In genomic region chr3:156360992-156361391, GRCh38 we compare ENCODE assay signal across 23 cellular contexts.
A peak's percentile ranks its signal among the peaks of the same experiment; 100 is the strongest.
DNase-seq lines count a peak whose midpoint lies in the region; ATAC-seq and TF ChIP-seq lines count a peak whose summit lies in the region.
"Had no signal": no experiment of that assay in that cellular context is flagged by ENCODE, and none has a peak within 500 bp of the region (broad histone marks: within the 10 kb centered on the region; RNA-seq: fewer than 3 reads in every experiment).

No MANE protein-coding gene starts in this region.

- no peak overlapping the region for H3K4me2 ChIP-seq in neural progenitor cell
- H3K4me2 ChIP-seq: A549, PC-9, SK-N-SH had no signal

- no peaks in the 10 kb centered on the region for H3K36me3 Mint-ChIP-seq in neural progenitor cell
- H3K36me3 Mint-ChIP-seq: CD4-positive, alpha-beta memory T cell had no signal

- H3K4me3 Mint-ChIP-seq in neural progenitor cell, result no peak overlapping the region
- H3K4me3 Mint-ChIP-seq: CD4-positive, alpha-beta memory T cell; H9; HFFc6 had no signal

- intact Hi-C loops in testis (cut with DNase I; ENCODE audit: low total_unique reads), result no loop called here

- TF ChIP-seq CTCF in BE2C (IDR thresholded peaks at IDR 0.05; ENCODE audit: low read depth, low read length) (no peak), neural progenitor cell (IDR thresholded peaks at IDR 0.05) (no peak), testis (IDR thresholded peaks at IDR 0.05) (no peak)

- no peaks in the 10 kb centered on the region for H3K27me3 ChIP-seq in BE2C
- H3K27me3 ChIP-seq in H7 (ENCODE audit: control insufficient read depth, insufficient read depth, low read length), result no peaks in the 10 kb centered on the region
- no peaks in the 10 kb centered on the region for H3K27me3 ChIP-seq in neural progenitor cell
- no peaks in the 10 kb centered on the region for H3K27me3 ChIP-seq in testis

- H3K4me1 Mint-ChIP-seq in neural progenitor cell, result no peaks in the 10 kb centered on the region
- H3K4me1 Mint-ChIP-seq: CD4-positive, alpha-beta memory T cell had no signal

- DNase-seq in BE2C (peak; percentile 42), H7 (peak; percentile 6), SK-N-DZ (ENCODE audit: low spot score) (peak; percentile 80), neural progenitor cell (ENCODE audit: low spot score) (no peak), testis (no peak), mesenteric fat pad (ENCODE audit: low spot score) (no peak)
- DNase-seq: Caco-2; CD4-positive, alpha-beta memory T cell; DMS153; H9; HFFc6; KBM-7; NCI-H1092 treated with DMSO at 0.1 percent for 48 hours; NCI-H1436 treated with DMSO at 0.1 percent for 48 hours; NCI-H2029; NCI-H446; PC-9; RPMI8226; SHP77; SK-N-SH; T-helper 2 cell had no signal

- 67 to 71% methylated on average over 5 of the region's 5 CpGs for WGBS in testis, 2 donors

- ATAC-seq in HG03135 (IDR thresholded peaks at IDR 0.05; ENCODE audit: unreplicated experiment), result no peak

- H3K4me1 ChIP-seq in BE2C (peaks cover 27% of the 10 kb centered on the region), neural progenitor cell (peaks cover 22% of the 10 kb centered on the region), testis (no peaks in the 10 kb centered on the region)
- H3K4me1 ChIP-seq: A549, Caco-2 had no signal

- H3K9ac ChIP-seq in neural progenitor cell, result no peak overlapping the region
- H3K9ac ChIP-seq: SK-N-SH had no signal

- H3K4me3 ChIP-seq in BE2C (ENCODE audit: low read depth, low read length) (no peak overlapping the region), H7 (ENCODE audit: insufficient read depth, low read depth, low read length) (no peak overlapping the region), neural progenitor cell (no peak overlapping the region), testis (no peak overlapping the region)
- H3K4me3 ChIP-seq: A549, PC-9 had no signal

- H3K9me3 Mint-ChIP-seq in neural progenitor cell, result no peaks in the 10 kb centered on the region
- H3K9me3 Mint-ChIP-seq: H9, HFFc6 had no signal

- no peaks in the 10 kb centered on the region for H4K20me1 ChIP-seq in neural progenitor cell (ENCODE audit: low read depth)

- no peak overlapping the region for H3K27ac ChIP-seq in neural progenitor cell
- H3K27ac ChIP-seq in testis, result no peak overlapping the region
- H3K27ac ChIP-seq: A549, PC-9 had no signal

- H3K27me3 Mint-ChIP-seq in neural progenitor cell (ENCODE audit: insufficient read depth, low read depth), result peaks cover 2% of the 10 kb centered on the region

- H2AFZ ChIP-seq in neural progenitor cell (replicated peaks), result peak overlapping the region; percentile 72
- H2AFZ ChIP-seq: PC-9 had no signal

- H3F3A ChIP-seq in neural progenitor cell (ENCODE audit: low read depth), result no peaks in the 10 kb centered on the region

- no peak for TF ChIP-seq POLR2A in testis (IDR thresholded peaks at IDR 0.05)

- H3K27ac Mint-ChIP-seq in neural progenitor cell, result peak overlapping the region; percentile 34
- H3K27ac Mint-ChIP-seq: CD4-positive, alpha-beta memory T cell; H9; HFFc6 had no signal

- H3K79me2 ChIP-seq in neural progenitor cell (ENCODE audit: low read depth), result no peaks in the 10 kb centered on the region

- H3K36me3 ChIP-seq in BE2C (no peaks in the 10 kb centered on the region), H7 (replicated peaks; ENCODE audit: control insufficient read depth, insufficient read depth, low read length) (no peaks in the 10 kb centered on the region), neural progenitor cell (no peaks in the 10 kb centered on the region), testis (ENCODE audit: low read depth, missing control alignments) (no peaks in the 10 kb centered on the region)

- no peaks in the 10 kb centered on the region for H3K9me3 ChIP-seq in BE2C
- H3K9me3 ChIP-seq in neural progenitor cell (ENCODE audit: low read depth), result no peaks in the 10 kb centered on the region
- no peaks in the 10 kb centered on the region for H3K9me3 ChIP-seq in testis
- H3K9me3 ChIP-seq: A549, Caco-2, SK-N-SH had no signal

Comparison
In these comparisons a context has a peak if more than half of its experiments do, and no peak if none do; other contexts are left out.
1. DNase-seq: peak in BE2C (single experiment), H7 (single experiment) and SK-N-DZ (single experiment); none in neural progenitor cell (single experiment), testis (single experiment) and mesenteric fat pad (single experiment).